10 cellular contexts compared by ENCODE assay signal in the genomic region with DNA sequence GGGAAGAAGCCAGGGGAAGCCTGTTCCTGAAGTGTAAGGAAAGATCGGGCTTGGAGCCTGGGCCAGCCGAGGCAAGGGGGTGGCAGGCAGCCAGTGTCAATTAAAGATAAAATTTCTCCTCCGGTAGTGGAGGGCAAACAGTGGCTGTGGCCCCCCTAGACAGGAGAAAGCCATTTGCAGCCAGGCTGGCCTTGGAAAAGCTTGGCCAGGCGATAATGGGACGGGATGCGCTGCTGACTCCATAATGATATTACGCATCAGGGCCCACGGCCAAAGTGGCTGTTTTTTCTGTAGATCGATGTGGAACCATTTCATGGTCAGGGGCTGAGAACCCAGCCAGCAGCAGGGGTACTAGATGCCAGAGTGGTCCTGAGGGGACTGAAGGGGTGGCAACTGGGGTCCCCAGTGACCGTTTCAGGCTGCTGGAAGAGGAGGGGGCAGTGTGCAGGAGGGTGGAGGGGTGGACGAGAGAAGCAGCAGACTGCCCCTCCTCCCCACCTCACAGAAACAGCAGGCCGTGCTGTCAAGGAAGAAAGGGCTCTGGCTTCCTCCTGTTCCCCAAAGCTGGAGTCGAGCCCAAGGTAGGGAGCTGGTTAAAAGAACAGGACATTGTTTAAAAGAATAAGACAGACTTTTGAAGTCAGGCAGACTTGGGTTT. TPM values are rescaled to one million over a fixed set of nuclear protein-coding genes. Genes with fewer than 3 reads are reported as not detected.
A peak's percentile ranks its signal among the peaks of the same experiment; 100 is the strongest.
DNase-seq lines count a peak whose midpoint lies in the region; ATAC-seq, FAIRE-seq and TF ChIP-seq lines count a peak whose summit lies in the region.
"Had no signal": no experiment of that assay in that cellular context is flagged by ENCODE, and none has a peak within 500 bp of the region (broad histone marks: within the 10 kb centered on the region; RNA-seq: fewer than 3 reads in every experiment).

No MANE protein-coding gene starts in this region.

- no peaks in the 10 kb centered on the region for H3K9me3 ChIP-seq in mammary epithelial cell (replicated peaks; ENCODE audit: insufficient read depth, low read length)
- no peaks in the 10 kb centered on the region for H3K9me3 ChIP-seq in pancreas

- CTCF ChIA-PET in mammary epithelial cell (lab: Charles Lee; ENCODE audit: low non-redundant PET) = no interaction called here

- DNase-seq in DMS79 treated with DMSO at 0.1 percent for 48 hours (lab: John Stamatoyannopoulos, UW) (peak; percentile 76), NCI-H1092 treated with DMSO at 0.1 percent for 48 hours (lab: John Stamatoyannopoulos, UW) (peak; percentile 81), mammary epithelial cell (no peak), pancreas (peak in 5 of 6 donors; percentile 42 to 64 (median 60)), immature natural killer cell (no peak)
- DNase-seq: NCI-H2081 had no signal

- H3K4me2 ChIP-seq in mammary epithelial cell (ENCODE audit: insufficient read depth, low read depth, low read length) = peak overlapping the region; percentile 40

- H3K27ac Mint-ChIP-seq in immature natural killer cell = no peak overlapping the region

- dilution Hi-C loops in mammary epithelial cell (cut with HindIII; ENCODE audit: low sequenced_read_pairs) = no loop called here

- no peaks in the 10 kb centered on the region for H3K36me3 Mint-ChIP-seq in immature natural killer cell

- ATAC-seq in pancreas (peak; percentile 63 to 82 (median 70)), HG03439 (IDR thresholded peaks at IDR 0.05; ENCODE audit: unreplicated experiment) (no peak), GM19455 (IDR thresholded peaks at IDR 0.05; ENCODE audit: unreplicated experiment) (no peak), HG03135 (IDR thresholded peaks at IDR 0.05; ENCODE audit: unreplicated experiment) (no peak)

- 54% methylated on average over 12 of the region's 13 CpGs for WGBS in mammary epithelial cell (ENCODE audit: low coverage, missing lambda C conversion rate)
- WGBS in pancreas, 2 donors = 11 to 16% methylated on average over 13 of the region's 13 CpGs

- H3K4me3 Mint-ChIP-seq in immature natural killer cell = no peak overlapping the region

- no peaks in the 10 kb centered on the region for H4K20me1 ChIP-seq in mammary epithelial cell (ENCODE audit: insufficient read depth, low read length)

- peaks cover 0 to 4% (median 2%) of the 10 kb centered on the region in 3 donors for H3K27me3 Mint-ChIP-seq in immature natural killer cell (ENCODE audit: low read depth in 3 of 3)

- no peaks in the 10 kb centered on the region for H3K9me3 Mint-ChIP-seq in immature natural killer cell

- no peaks in the 10 kb centered on the region for H3K27me3 ChIP-seq in mammary epithelial cell (ENCODE audit: insufficient read depth, low read length)
- no peaks in the 10 kb centered on the region for H3K27me3 ChIP-seq in pancreas

- BruUV-seq in mammary epithelial cell (replicated peaks; lab: Mats Ljungman, UMichigan) = no TSS peak

- no peak for FAIRE-seq in pancreas (lab: Jason Lieb, UNC)
- FAIRE-seq: G401.6 had no signal

- H3K27ac ChIP-seq in mammary epithelial cell (ENCODE audit: insufficient read depth, low read depth, low read length) = peak overlapping the region; percentile 27
- H3K27ac ChIP-seq in pancreas = peak overlapping the region; percentile 31 to 82 (median 66)

- no peak for TF ChIP-seq CTCF in mammary epithelial cell (conservative IDR thresholded peaks at IDR 0.05 in 1 of 2, IDR thresholded peaks at IDR 0.05 in 1 of 2; ENCODE audit: extremely low read depth in 1 of 2, insufficient read depth in 1 of 2, low read depth in 1 of 2, low read length in 2 of 2)
- TF ChIP-seq CTCF in pancreas (IDR thresholded peaks at IDR 0.05) = no peak

- H2AFZ ChIP-seq in mammary epithelial cell (ENCODE audit: low read depth, low read length) = peak overlapping the region; percentile 74

- H3K4me1 ChIP-seq in mammary epithelial cell (ENCODE audit: insufficient read depth, low read length) = peaks cover 40% of the 10 kb centered on the region
- peaks cover 17 to 26% (median 23%) of the 10 kb centered on the region in 3 donors for H3K4me1 ChIP-seq in pancreas

- intact Hi-C loops in mammary epithelial cell (cut with micrococcal nuclease) = no loop called here
- intact Hi-C loops in pancreas (cut with DNase I) = no loop called here

- in situ Hi-C loops in mammary epithelial cell (cut with MboI; ENCODE audit: low sequenced_read_pairs in 2 of 2) = no loop called here

- H3K4me1 Mint-ChIP-seq in immature natural killer cell = no peaks in the 10 kb centered on the region

- no peaks in the 10 kb centered on the region for H3K79me2 ChIP-seq in mammary epithelial cell (ENCODE audit: insufficient read depth, low read length)

- H3K4me3 ChIP-seq in mammary epithelial cell (replicated peaks in 1 of 3; ENCODE audit: insufficient read depth in 1 of 3, low read depth in 2 of 3, low read length in 3 of 3) = no peak overlapping the region
- H3K4me3 ChIP-seq in pancreas = no peak overlapping the region

- no peaks in the 10 kb centered on the region for H3K36me3 ChIP-seq in mammary epithelial cell (ENCODE audit: insufficient read depth, low read length)
- H3K36me3 ChIP-seq in pancreas = peaks cover 0 to 14% (median 0%) of the 10 kb centered on the region in 3 donors

- no peak overlapping the region for H3K9ac ChIP-seq in mammary epithelial cell (ENCODE audit: insufficient read depth, low read length)

RNA-seq across cellular contexts. Expression of gene KCNC4, which starts 25.2 kb away (rescaled TPM):
- total RNA-seq in mammary epithelial cell = 1 to 10 TPM; 5.3 to 6.7 TPM
- 3.6 TPM for polyA plus RNA-seq in mammary epithelial cell
- polyA minus RNA-seq in mammary epithelial cell = 8.2 TPM
- total RNA-seq in pancreas = 10 to 100 TPM in 3 of 6 donors, 1 to 10 TPM in 3; 7.8 to 18.6 (median 10.5) TPM
- 1 to 10 TPM; 5.4 to 5.8 TPM for polyA plus RNA-seq in pancreas
- under 1 TPM; 0.18 to 0.48 (median 0.47) TPM for polyA plus RNA-seq in immature natural killer cell

Comparison
In these comparisons a context has a peak if more than half of its experiments do, and no peak if none do; other contexts are left out.
1. DNase-seq: peak in DMS79 treated with DMSO at 0.1 percent for 48 hours (single experiment), NCI-H1092 treated with DMSO at 0.1 percent for 48 hours (single experiment) and pancreas (5 of 6); none in mammary epithelial cell (single experiment) and immature natural killer cell (0 of 3).
2. ATAC-seq: peak in pancreas (4 of 4); none in HG03439 (single experiment), GM19455 (single experiment) and HG03135 (single experiment).